In the genomic region with DNA sequence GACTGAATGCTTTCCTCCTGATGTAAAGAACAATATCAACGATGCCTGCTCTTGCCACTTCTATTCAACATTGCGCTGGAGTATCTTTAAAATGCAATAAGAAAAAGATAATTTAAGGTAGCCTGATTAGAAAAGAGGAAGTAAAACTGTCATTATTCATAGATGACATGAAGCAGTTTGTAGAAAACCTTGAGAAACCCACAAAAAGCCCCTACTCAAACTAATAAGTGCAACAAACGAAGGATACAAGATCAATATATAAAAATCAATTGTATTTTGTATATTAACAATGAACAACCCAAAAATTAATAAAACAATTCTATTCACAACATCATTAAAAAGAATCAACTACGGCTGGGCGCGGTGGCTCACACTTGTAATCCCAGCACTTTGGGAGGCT, we compare ENCODE assay signal across 28 cellular contexts.
DNase-seq lines count a peak whose midpoint lies in the region; ATAC-seq, FAIRE-seq and TF ChIP-seq lines count a peak whose summit lies in the region.
"Had no signal": no experiment of that assay in that cellular context is flagged by ENCODE, and none has a peak within 500 bp of the region (broad histone marks: within the 10 kb centered on the region; RNA-seq: fewer than 3 reads in every experiment).

No MANE protein-coding gene starts in this region.

- H4K20me1 ChIP-seq in GM12878 (ENCODE audit: control insufficient read depth, insufficient read depth): no peaks in the 10 kb centered on the region

- H2AFZ ChIP-seq in GM12878 (ENCODE audit: control insufficient read depth, low read depth, low read length): no peak overlapping the region

- 56% methylated on average over 6 of the region's 6 CpGs for WGBS in GM12878 (ENCODE audit: insufficient coverage, insufficient replicate concordance, low lambda C conversion rate, missing lambda C conversion rate)

- peaks cover 10% of the 10 kb centered on the region for H3K9me3 ChIP-seq in GM12878 (replicated peaks; ENCODE audit: control insufficient read depth, insufficient read depth, low read length)

- no peak overlapping the region for H3K4me3 Mint-ChIP-seq in activated CD4-positive, alpha-beta T cell treated with anti-CD3 and anti-CD28 coated beads, Interleukin-2, amount 10 ng/mL, durations not matched to agents 24 days and 14 days
- H3K4me3 Mint-ChIP-seq: B cell; CD14-positive monocyte; T-helper 2 cell treated with Interferon-gamma antibody and Interleukin-4, amounts not matched to agents 5 μg/mL and 100 μg/mL, for 36 hours had no signal

- no peaks in the 10 kb centered on the region for H3K79me2 ChIP-seq in GM12878 (ENCODE audit: control insufficient read depth, insufficient read depth, low read length)

- H3K27ac Mint-ChIP-seq in activated CD4-positive, alpha-beta T cell treated with anti-CD3 and anti-CD28 coated beads, Interleukin-2, amount 10 ng/mL, durations not matched to agents 24 days and 14 days: no peak overlapping the region
- H3K27ac Mint-ChIP-seq: B cell; CD14-positive monocyte; T-helper 2 cell treated with Interferon-gamma antibody and Interleukin-4, amounts not matched to agents 5 μg/mL and 100 μg/mL, for 36 hours had no signal

- CTCF ChIA-PET in GM10248 (lab: Yijun Ruan, JAX) (no interaction called here), GM12878 (lab: Yijun Ruan, JAX) (no interaction called here)

- POLR2A ChIA-PET in GM10248 (lab: Yijun Ruan, JAX): no interaction called here
- POLR2A ChIA-PET in GM12878 (lab: Charles Lee): no interaction called here

- no peaks in the 10 kb centered on the region for H3K36me3 ChIP-seq in GM12878 (ENCODE audit: control insufficient read depth in 2 of 2, insufficient read depth in 2 of 2, low read length in 1 of 2)

- RAD21 ChIA-PET in GM12878 (lab: Charles Lee; ENCODE audit: unreplicated experiment): no interaction called here

- no peak for TF ChIP-seq POLR2A in GM12878 (IDR thresholded peaks at IDR 0.05; ENCODE audit: low read depth, low read length)

- no peaks in the 10 kb centered on the region for H3K4me1 Mint-ChIP-seq in activated CD4-positive, alpha-beta T cell treated with anti-CD3 and anti-CD28 coated beads, Interleukin-2, amount 10 ng/mL, durations not matched to agents 24 days and 14 days
- H3K4me1 Mint-ChIP-seq: CD14-positive monocyte had no signal

- H3K4me1 ChIP-seq in GM12878 (ENCODE audit: control insufficient read depth, insufficient read depth, low read length): peaks cover 14% of the 10 kb centered on the region

- DNase-seq in GM10248 (ENCODE audit: extremely low spot score) (peak; percentile 21), GM20000 (ENCODE audit: low spot score) (peak; percentile 10), NAMALWA (ENCODE audit: low spot score) (peak; percentile 9), GM12878 (ENCODE audit: low read depth, low spot score) (peak; percentile 20), HPDE6-E6E7 (ENCODE audit: extremely low spot score) (no peak)
- no peak for DNase-seq in activated CD4-positive, alpha-beta T cell treated with anti-CD3 and anti-CD28 coated beads, Interleukin-2, amount 10 ng/mL, durations not matched to agents 24 days and 14 days
- DNase-seq: DMS53, EL, GF-D8, GOT3, HCEC 1CT, IMR-90, NCI-H1092 treated with DMSO at 0.1 percent for 48 hours, NCI-H146, NCI-H2029 treated with DMSO at 0.1 percent for 48 hours, NCI-H226, NCI-H510A treated with DMSO at 0.1 percent for 48 hours, NCI-H774, SHP77 treated with DMSO at 0.1 percent for 48 hours had no signal

- H3K27ac ChIP-seq in GM12878 (ENCODE audit: control insufficient read depth, insufficient read depth): no peak overlapping the region
- H3K27ac ChIP-seq: RWPE1 had no signal

- TF ChIP-seq RAD21 in GM12878 (IDR thresholded peaks at IDR 0.05; ENCODE audit: insufficient read depth, low read depth, low read length): no peak

- ATAC-seq in GM12878 (peak; percentile 52), GM18868 (IDR thresholded peaks at IDR 0.05; ENCODE audit: unreplicated experiment) (no peak)
- ATAC-seq: SK-N-SH treated with all-trans-retinoic acid at 6 μM for 48 hours had no signal

- FAIRE-seq in GM12878 (lab: Jason Lieb, UNC): no peak
- FAIRE-seq: A204.1, D721Med, GM12891 had no signal

- intact Hi-C loops in GM12878 (cut with micrococcal nuclease; ENCODE audit: unreplicated experiment): no loop called here
- intact Hi-C loops in activated CD4-positive, alpha-beta T cell treated with anti-CD3 and anti-CD28 coated beads, Interleukin-2, amount 10 ng/mL, durations not matched to agents 24 days and 14 days (cut with micrococcal nuclease): no loop called here

- H3K27me3 Mint-ChIP-seq in activated CD4-positive, alpha-beta T cell treated with anti-CD3 and anti-CD28 coated beads, Interleukin-2, amount 10 ng/mL, durations not matched to agents 24 days and 14 days: no peaks in the 10 kb centered on the region
- H3K27me3 Mint-ChIP-seq: B cell had no signal

- H3K27me3 ChIP-seq in GM12878 (replicated peaks in 1 of 2; ENCODE audit: control insufficient read depth in 2 of 2, insufficient read depth in 2 of 2, low read length in 1 of 2): no peaks in the 10 kb centered on the region

- TF ChIP-seq CTCF in GM10248 (IDR thresholded peaks at IDR 0.05; ENCODE audit: control extremely low read depth, extremely low read depth, low read depth, missing control alignments) (no peak), GM20000 (IDR thresholded peaks at IDR 0.05; ENCODE audit: extremely low read depth, missing control alignments) (no peak), GM12878 (IDR thresholded peaks at IDR 0.05 in 2 of 3, conservative IDR thresholded peaks at IDR 0.05 in 1 of 3; ENCODE audit: control insufficient read depth in 2 of 3, extremely low read depth in 1 of 3, insufficient read depth in 1 of 3, low read depth in 3 of 3, low read length in 3 of 3) (no peak)

- no peak overlapping the region for H3K4me3 ChIP-seq in GM12878

- H3K4me2 ChIP-seq in GM12878 (ENCODE audit: control insufficient read depth, insufficient read depth): no peak overlapping the region

- peaks cover 11% of the 10 kb centered on the region for H3K36me3 Mint-ChIP-seq in activated CD4-positive, alpha-beta T cell treated with anti-CD3 and anti-CD28 coated beads, Interleukin-2, amount 10 ng/mL, durations not matched to agents 24 days and 14 days (ENCODE audit: low read depth)
- H3K36me3 Mint-ChIP-seq: CD14-positive monocyte had no signal

- in situ Hi-C loops in GM12878 (cut with MboI): no loop called here

- H3K9ac ChIP-seq in GM12878 (ENCODE audit: control insufficient read depth, insufficient read depth, low read length): no peak overlapping the region

- SMC1A ChIA-PET in GM12878 (lab: Charles Lee; ENCODE audit: uncharacterized antibody, unreplicated experiment): no interaction called here

- peak in 1 of 2 experiments; percentile 36; a peak in 1 of 4 replicates for TF ChIP-seq EP300 in GM12878 (IDR thresholded peaks at IDR 0.05; ENCODE audit: borderline replicate concordance in 1 of 2, control insufficient read depth in 1 of 2, low read depth in 2 of 2, low read length in 2 of 2)

- no TSS peak for BruUV-seq in GM12878 (replicated peaks; lab: Mats Ljungman, UMichigan)

- peaks cover 5% of the 10 kb centered on the region for H3K9me3 Mint-ChIP-seq in activated CD4-positive, alpha-beta T cell treated with anti-CD3 and anti-CD28 coated beads, Interleukin-2, amount 10 ng/mL, durations not matched to agents 24 days and 14 days

TF ChIP-seq in GM12878, 131 proteins besides CTCF, POLR2A, EP300 and RAD21 (continues in another document):
- TF ChIP-seq SMAD1 (IDR thresholded peaks at IDR 0.05; ENCODE audit: low read depth, partially characterized antibody) (no peak), BACH1 (IDR thresholded peaks at IDR 0.05; ENCODE audit: borderline replicate concordance) (peak; percentile 67; the same call in 1 of the 2 replicates), SREBF2 (IDR thresholded peaks at IDR 0.05; ENCODE audit: low read length) (no peak), ZBTB40 (IDR thresholded peaks at IDR 0.05; ENCODE audit: borderline replicate concordance) (no peak)

Comparison
In these comparisons a context has a peak if more than half of its experiments do, and no peak if none do; other contexts are left out.
1. DNase-seq: peak in GM10248 (single experiment), GM20000 (single experiment), NAMALWA (single experiment) and GM12878 (single experiment); none in activated CD4-positive, alpha-beta T cell treated with anti-CD3 and anti-CD28 coated beads, Interleukin-2, amount 10 ng/mL, durations not matched to agents 24 days and 14 days (single experiment) and HPDE6-E6E7 (single experiment).